Comparison of ENCODE assay signal across 17 cellular contexts in the genomic region with DNA sequence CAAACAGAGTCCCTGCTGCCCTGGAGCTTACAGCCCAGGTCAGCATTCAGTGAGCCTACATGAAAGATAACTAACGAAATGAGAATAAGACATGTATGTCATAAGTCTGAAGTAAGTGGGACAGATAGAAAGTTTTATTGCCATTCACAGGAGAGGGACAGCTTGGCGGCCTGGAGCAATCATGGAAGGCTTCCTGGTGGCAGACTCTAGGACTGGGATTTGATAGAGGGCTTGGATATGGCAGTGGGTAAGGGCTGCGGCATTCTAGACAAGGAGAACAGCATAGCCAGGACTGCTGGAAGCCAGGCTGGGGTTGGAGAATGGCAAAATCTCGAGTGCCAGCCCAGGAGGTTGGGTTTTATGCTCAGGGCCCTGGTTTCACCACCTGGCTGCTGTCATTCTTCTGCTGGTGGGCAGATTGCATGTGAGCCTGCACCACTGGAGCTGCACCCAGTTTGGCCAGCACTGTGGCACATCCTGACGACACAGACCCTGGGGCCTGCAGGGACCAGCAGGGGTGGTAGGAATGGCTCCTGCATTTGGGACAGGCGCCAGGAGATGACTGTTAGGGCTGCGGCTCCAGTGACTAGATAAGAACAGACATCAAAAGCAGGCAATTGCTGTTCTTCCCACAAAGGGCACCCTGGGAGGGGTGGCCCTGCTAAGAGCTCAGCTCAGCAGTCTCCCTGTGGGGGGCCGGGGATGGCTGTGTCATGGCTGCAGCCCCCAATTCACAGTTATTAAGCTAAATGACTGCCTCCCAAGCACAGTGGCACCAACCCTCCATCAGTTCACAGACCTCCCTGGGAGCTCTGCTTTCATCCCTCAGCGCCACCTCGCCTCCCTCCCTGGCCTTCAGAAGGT.
DNase-seq lines count a peak whose midpoint lies in the region; ATAC-seq, FAIRE-seq and TF ChIP-seq lines count a peak whose summit lies in the region.
"Had no signal": no experiment of that assay in that cellular context is flagged by ENCODE, and none has a peak within 500 bp of the region (broad histone marks: within the 10 kb centered on the region; RNA-seq: fewer than 3 reads in every experiment).

No MANE protein-coding gene starts in this region.

- no peak for ATAC-seq in GM18873 (IDR thresholded peaks at IDR 0.05; ENCODE audit: low FRiP score, unreplicated experiment)

- H3K27ac Mint-ChIP-seq in MCF 10A (ENCODE audit: low read depth, unreplicated experiment) = no peak overlapping the region
- H3K27ac Mint-ChIP-seq in endodermal cell = no peak overlapping the region
- H3K27ac Mint-ChIP-seq: activated T-helper 1 cell treated with anti-CD3 and anti-CD28 coated beads, Interleukin-12 subunit alpha, Interleukin-12 subunit beta, Interleukin-2, Interleukin-4 antibody, amounts not matched to agents 30 ng/mL and 10 ng/mL and 1 ng/mL, durations not matched to agents 14 hours and 24 hours and 36 hours; T-helper 2 cell treated with Interferon-gamma antibody and Interleukin-4, amounts not matched to agents 5 μg/mL and 100 μg/mL, for 36 hours had no signal

- H3K36me3 ChIP-seq in breast epithelium = no peaks in the 10 kb centered on the region
- no peaks in the 10 kb centered on the region for H3K36me3 ChIP-seq in endodermal cell (ENCODE audit: control insufficient read depth, insufficient read depth, low read length)
- H3K36me3 ChIP-seq: Peyer's patch, thoracic aorta had no signal

- no peak overlapping the region for H3K4me3 ChIP-seq in breast epithelium
- H3K4me3 ChIP-seq in endodermal cell (ENCODE audit: low read length) = no peak overlapping the region
- H3K4me3 ChIP-seq: Peyer's patch, thoracic aorta had no signal

- H3K27ac ChIP-seq in breast epithelium (no peak overlapping the region), endodermal cell (ENCODE audit: low read depth, low read length) (no peak overlapping the region)
- H3K27ac ChIP-seq: Peyer's patch, thoracic aorta had no signal

- H3K4me3 Mint-ChIP-seq in MCF 10A (ENCODE audit: unreplicated experiment) (no peak overlapping the region), endodermal cell (no peak overlapping the region)
- H3K4me3 Mint-ChIP-seq: activated T-helper 1 cell treated with anti-CD3 and anti-CD28 coated beads, Interleukin-12 subunit alpha, Interleukin-12 subunit beta, Interleukin-2, Interleukin-4 antibody, amounts not matched to agents 30 ng/mL and 10 ng/mL and 1 ng/mL, durations not matched to agents 14 hours and 24 hours and 36 hours; T-helper 2 cell treated with Interferon-gamma antibody and Interleukin-4, amounts not matched to agents 5 μg/mL and 100 μg/mL, for 36 hours had no signal

- H3K36me3 Mint-ChIP-seq in MCF 10A (ENCODE audit: insufficient read depth, unreplicated experiment) (no peaks in the 10 kb centered on the region), endodermal cell (ENCODE audit: low read depth) (no peaks in the 10 kb centered on the region)

- H3K27me3 ChIP-seq in breast epithelium (no peaks in the 10 kb centered on the region), endodermal cell (ENCODE audit: control insufficient read depth, insufficient read depth, low read length, poor library complexity, severe bottlenecking) (no peaks in the 10 kb centered on the region)
- H3K27me3 ChIP-seq: Peyer's patch had no signal

- DNase-seq in MCF 10A (ENCODE audit: unreplicated experiment) (peak; percentile 23), breast epithelium (ENCODE audit: low spot score in 2 of 2) (no peak), RCC 7860 (ENCODE audit: low spot score) (peak; percentile 66), endodermal cell (peak; percentile 79), SIG-M5 treated with dmso at 0.1 percent for 504 hours (lab: John Stamatoyannopoulos, UW; ENCODE audit: unreplicated experiment) (no peak), NCI-H526 (lab: John Stamatoyannopoulos, UW) (no peak), NCI-H2107 (lab: John Stamatoyannopoulos, UW) (no peak)
- DNase-seq: ACHN; activated CD4-positive, alpha-beta T cell treated with anti-CD3 and anti-CD28 coated beads, Interleukin-2, amount 50 U/mL, for 48 hours; aorta; NCI-H1048; NCI-H510A treated with DMSO at 0.1 percent for 48 hours; Peyer's patch had no signal

- H3K9me3 Mint-ChIP-seq in MCF 10A (ENCODE audit: unreplicated experiment) (no peaks in the 10 kb centered on the region), endodermal cell (peaks cover 15% of the 10 kb centered on the region)

- H3K27me3 Mint-ChIP-seq in MCF 10A (ENCODE audit: insufficient read depth, unreplicated experiment) = no peaks in the 10 kb centered on the region
- peaks cover 4% of the 10 kb centered on the region for H3K27me3 Mint-ChIP-seq in endodermal cell (ENCODE audit: insufficient read depth)

- no peak overlapping the region for H3K9ac ChIP-seq in endodermal cell (ENCODE audit: extremely low read depth, low read length, poor library complexity, severe bottlenecking)

- TF ChIP-seq POLR2A in breast epithelium (IDR thresholded peaks at IDR 0.05) = no peak

- H3K4me1 ChIP-seq in breast epithelium (no peaks in the 10 kb centered on the region), endodermal cell (ENCODE audit: control insufficient read depth, insufficient read depth, low read length) (peaks cover 6% of the 10 kb centered on the region)
- H3K4me1 ChIP-seq: Peyer's patch had no signal

- POLR2A ChIA-PET in MCF 10A (lab: Yijun Ruan, JAX) = no interaction called here

- H3K4me1 Mint-ChIP-seq in MCF 10A (ENCODE audit: insufficient read depth, unreplicated experiment) (no peaks in the 10 kb centered on the region), endodermal cell (peaks cover 8% of the 10 kb centered on the region)

- FAIRE-seq in RCC 7860 (lab: Jason Lieb, UNC) = no peak

- intact Hi-C loops in MCF 10A (cut with micrococcal nuclease) (no loop called here), breast epithelium (cut with DNase I; ENCODE audit: low total_unique reads) (no loop called here)

- CTCF ChIA-PET in MCF 10A (lab: Yijun Ruan, JAX) = no interaction called here

- H3K9me3 ChIP-seq in breast epithelium (peaks cover 13% of the 10 kb centered on the region in 2 donors), endodermal cell (ENCODE audit: control insufficient read depth, low read length) (peaks cover 18% of the 10 kb centered on the region)

- no TSS peak for BruUV-seq in MCF 10A (replicated peaks; lab: Mats Ljungman, UMichigan)

- no peak for TF ChIP-seq CTCF in MCF 10A (IDR thresholded peaks at IDR 0.05; ENCODE audit: unreplicated experiment)
- TF ChIP-seq CTCF in breast epithelium (IDR thresholded peaks at IDR 0.05) = no peak
- no peak for TF ChIP-seq CTCF in endodermal cell (conservative IDR thresholded peaks at IDR 0.05)

- WGBS in endodermal cell (ENCODE audit: insufficient coverage in 1 of 2, insufficient read length in 1 of 2), 2 experiments = 79 to 95% methylated on average over 2 to 10 of the region's 10 CpGs

Comparison
In these comparisons a context has a peak if more than half of its experiments do, and no peak if none do; other contexts are left out.
1. DNase-seq: peak in MCF 10A (single experiment), RCC 7860 (single experiment) and endodermal cell (single experiment); none in breast epithelium (0 of 2), SIG-M5 treated with dmso at 0.1 percent for 504 hours (single experiment), NCI-H526 (0 of 2) and NCI-H2107 (single experiment).